ENCODE assay signal across 13 cellular contexts in genomic region chr14:37586783-37587428, GRCh38.
A peak's percentile ranks its signal among the peaks of the same experiment; 100 is the strongest.
DNase-seq lines count a peak whose midpoint lies in the region; ATAC-seq, FAIRE-seq and TF ChIP-seq lines count a peak whose summit lies in the region.
"Had no signal": no experiment of that assay in that cellular context is flagged by ENCODE, and none has a peak within 500 bp of the region (broad histone marks: within the 10 kb centered on the region; RNA-seq: fewer than 3 reads in every experiment).

No MANE protein-coding gene starts in this region.

- peaks cover 65% of the 10 kb centered on the region for H3K27me3 ChIP-seq in muscle layer of duodenum (ENCODE audit: low read depth, low read length)

- no peaks in the 10 kb centered on the region for H3K36me3 ChIP-seq in muscle layer of duodenum (ENCODE audit: control insufficient read depth in 1 of 2, insufficient read depth in 2 of 2, low read length in 2 of 2)

- peak; percentile 34 for DNase-seq in NCI-H146 treated with DMSO at 0.1 percent for 48 hours (lab: John Stamatoyannopoulos, UW; ENCODE audit: unreplicated experiment)
- no peak for DNase-seq in epithelial cell of esophagus (ENCODE audit: low read depth)
- no peak for DNase-seq in activated CD4-positive, CD25-positive, alpha-beta regulatory T cell (lab: John Stamatoyannopoulos, UW)
- DNase-seq in stimulated activated CD4-positive, alpha-beta T cell treated with anti-CD3 and anti-CD28 coated beads, Interleukin-4, amount 100 ng/mL, for 4 hours: no peak
- DNase-seq: activated CD8-positive, alpha-beta T cell treated with anti-CD3 and anti-CD28 coated beads, Interleukin-2, amount 10 ng/mL, durations not matched to agents 7 days and 5 days; activated T-cell treated with anti-CD3 and anti-CD28 coated beads, Interleukin-2, amount 50 U/mL, for 48 hours; erythroblast; stimulated activated CD4-positive, alpha-beta T cell treated with anti-CD3 and anti-CD28 coated beads, Interleukin-15, amount 100 ng/mL, for 24 hours had no signal

- TF ChIP-seq CTCF in epithelial cell of esophagus (IDR thresholded peaks at IDR 0.05; ENCODE audit: insufficient read depth, low read depth, low read length, missing control alignments): no peak

- peaks cover 3 to 6% of the 10 kb centered on the region in 2 donors for H3K9me3 ChIP-seq in muscle layer of duodenum (ENCODE audit: control insufficient read depth in 1 of 2, low read length in 2 of 2)

- FAIRE-seq in A204.1 (lab: Jason Lieb, UNC): peak; percentile 37

- H3K4me3 ChIP-seq in epithelial cell of esophagus (ENCODE audit: low read length) (peak overlapping the region; percentile 62), muscle layer of duodenum (ENCODE audit: low read depth in 1 of 2, low read length in 2 of 2) (peak overlapping the region in 1 of 2 donors; percentile 5)

- ATAC-seq in HG03342 (IDR thresholded peaks at IDR 0.05; ENCODE audit: unreplicated experiment) (no peak), HG02840 (IDR thresholded peaks at IDR 0.05; ENCODE audit: low FRiP score, unreplicated experiment) (no peak)
- ATAC-seq: activated CD8-positive, alpha-beta T cell treated with anti-CD3 and anti-CD28 coated beads, Interleukin-2, amount 10 ng/mL, durations not matched to agents 7 days and 5 days; activated naive CD4-positive, alpha-beta T cell treated with anti-CD3 and anti-CD28 coated beads, Interleukin-2, amount 50 U/mL, for 72 hours had no signal

- H3K4me1 ChIP-seq in muscle layer of duodenum (ENCODE audit: control insufficient read depth in 1 of 2, insufficient read depth in 2 of 2, low read length in 2 of 2): peaks cover 0 to 36% of the 10 kb centered on the region in 2 donors

- peak overlapping the region; percentile 70 for H3K27ac ChIP-seq in muscle layer of duodenum (ENCODE audit: low read length)
